In the genomic region with DNA sequence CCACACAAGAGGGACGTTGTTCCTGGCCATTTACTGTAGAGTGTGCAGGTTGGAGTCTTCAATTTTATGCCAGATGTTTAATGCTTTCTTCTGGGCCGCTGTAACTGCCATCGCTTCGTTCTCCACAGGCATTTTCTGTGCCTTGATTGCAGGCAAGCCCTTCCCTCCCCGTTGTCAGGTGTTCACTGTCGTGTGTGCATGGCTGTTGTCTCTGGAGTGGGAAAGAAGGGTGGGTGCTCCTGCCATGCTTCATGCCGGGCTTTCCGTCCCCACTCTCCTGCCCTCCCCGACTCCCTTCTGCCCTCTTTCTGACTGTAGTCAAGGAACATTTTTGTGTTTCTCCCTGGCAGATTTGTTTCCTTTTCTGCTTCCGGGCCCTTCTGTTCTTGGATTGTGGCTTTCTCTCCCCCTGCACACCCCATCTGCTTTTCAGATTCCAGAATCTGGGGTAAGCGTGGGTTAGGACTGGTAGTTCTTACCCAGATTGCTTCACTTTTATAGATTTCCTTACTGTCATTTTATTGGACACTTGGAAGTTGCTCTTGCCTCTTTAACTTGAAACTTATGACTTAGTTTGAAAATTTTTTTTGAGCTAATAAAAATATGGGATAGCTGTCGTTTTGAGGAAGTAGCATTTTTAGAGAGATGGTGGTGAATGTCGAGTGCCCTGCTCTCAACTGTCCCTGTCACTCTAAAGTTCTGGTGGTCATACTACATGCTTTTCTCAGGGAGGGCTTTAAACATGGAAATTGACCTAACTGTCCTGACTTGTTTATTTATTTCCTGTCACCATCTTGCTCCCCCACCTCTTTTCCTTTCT, we compare ENCODE assay signal across 19 cellular contexts. TPM values are rescaled to one million over a fixed set of nuclear protein-coding genes. Genes with fewer than 3 reads are reported as not detected.
DNase-seq lines count a peak whose midpoint lies in the region; ATAC-seq and TF ChIP-seq lines count a peak whose summit lies in the region.
"Had no signal": no experiment of that assay in that cellular context is flagged by ENCODE, and none has a peak within 500 bp of the region (broad histone marks: within the 10 kb centered on the region; RNA-seq: fewer than 3 reads in every experiment).

No MANE protein-coding gene starts in this region.

- H3K4me1 ChIP-seq in mucosa of descending colon (ENCODE audit: low read depth) = no peaks in the 10 kb centered on the region
- H3K4me1 ChIP-seq: A549, prostate gland had no signal

- no peak for TF ChIP-seq CTCF in GM20000 (IDR thresholded peaks at IDR 0.05; ENCODE audit: extremely low read depth, missing control alignments)
- no peak for TF ChIP-seq CTCF in mucosa of descending colon (IDR thresholded peaks at IDR 0.05)

- no peaks in the 10 kb centered on the region for H3K27me3 Mint-ChIP-seq in T-helper 2 cell treated with Interferon-gamma antibody and Interleukin-4, amounts not matched to agents 5 μg/mL and 100 μg/mL, for 36 hours (ENCODE audit: low read depth)
- H3K27me3 Mint-ChIP-seq in dendritic cell treated with granulocyte-macrophage colony-stimulating factor and Interleukin-4, amounts not matched to agents 40 ng/mL and 50 ng/mL, for 4 days = no peaks in the 10 kb centered on the region
- H3K27me3 Mint-ChIP-seq in stimulated activated memory B cell treated with anti-CD40 and anti-IgM and Interleukin-4, amounts not matched to agents 10 μg/mL and 1 μg/mL and 100 μg/mL, for 72 hours = no peaks in the 10 kb centered on the region
- H3K27me3 Mint-ChIP-seq: type B pancreatic cell had no signal

- intact Hi-C loops in dendritic cell treated with granulocyte-macrophage colony-stimulating factor and Interleukin-4, amounts not matched to agents 40 ng/mL and 50 ng/mL, for 4 days (cut with micrococcal nuclease) = no loop called here
- intact Hi-C loops in mucosa of descending colon (cut with DNase I, micrococcal nuclease) = no loop called here

- peaks cover 7% of the 10 kb centered on the region for H3K4me1 Mint-ChIP-seq in T-helper 2 cell treated with Interferon-gamma antibody and Interleukin-4, amounts not matched to agents 5 μg/mL and 100 μg/mL, for 36 hours (ENCODE audit: low read depth)
- H3K4me1 Mint-ChIP-seq in dendritic cell treated with granulocyte-macrophage colony-stimulating factor and Interleukin-4, amounts not matched to agents 40 ng/mL and 50 ng/mL, for 4 days (ENCODE audit: low read depth) = no peaks in the 10 kb centered on the region
- H3K4me1 Mint-ChIP-seq in stimulated activated memory B cell treated with anti-CD40 and anti-IgM and Interleukin-4, amounts not matched to agents 10 μg/mL and 1 μg/mL and 100 μg/mL, for 72 hours = peaks cover 15% of the 10 kb centered on the region

- no peak overlapping the region for H3K4me3 Mint-ChIP-seq in T-helper 2 cell treated with Interferon-gamma antibody and Interleukin-4, amounts not matched to agents 5 μg/mL and 100 μg/mL, for 36 hours
- peak overlapping the region; percentile 15 for H3K4me3 Mint-ChIP-seq in dendritic cell treated with granulocyte-macrophage colony-stimulating factor and Interleukin-4, amounts not matched to agents 40 ng/mL and 50 ng/mL, for 4 days
- no peak overlapping the region for H3K4me3 Mint-ChIP-seq in stimulated activated memory B cell treated with anti-CD40 and anti-IgM and Interleukin-4, amounts not matched to agents 10 μg/mL and 1 μg/mL and 100 μg/mL, for 72 hours
- H3K4me3 Mint-ChIP-seq: stimulated activated effector memory CD8-positive, alpha-beta T cell treated with anti-CD3 and anti-CD28 coated beads, Interleukin-12 subunit alpha, Interleukin-12 subunit beta, amount 100 ng/mL, for 72 hours; type B pancreatic cell had no signal

- H3K9me3 Mint-ChIP-seq in T-helper 2 cell treated with Interferon-gamma antibody and Interleukin-4, amounts not matched to agents 5 μg/mL and 100 μg/mL, for 36 hours = no peaks in the 10 kb centered on the region
- no peaks in the 10 kb centered on the region for H3K9me3 Mint-ChIP-seq in dendritic cell treated with granulocyte-macrophage colony-stimulating factor and Interleukin-4, amounts not matched to agents 40 ng/mL and 50 ng/mL, for 4 days
- H3K9me3 Mint-ChIP-seq in stimulated activated memory B cell treated with anti-CD40 and anti-IgM and Interleukin-4, amounts not matched to agents 10 μg/mL and 1 μg/mL and 100 μg/mL, for 72 hours = no peaks in the 10 kb centered on the region
- H3K9me3 Mint-ChIP-seq: stimulated activated effector memory CD8-positive, alpha-beta T cell treated with anti-CD3 and anti-CD28 coated beads, Interleukin-12 subunit alpha, Interleukin-12 subunit beta, amount 100 ng/mL, for 72 hours; type B pancreatic cell had no signal

- H3K36me3 Mint-ChIP-seq in T-helper 2 cell treated with Interferon-gamma antibody and Interleukin-4, amounts not matched to agents 5 μg/mL and 100 μg/mL, for 36 hours (ENCODE audit: low read depth) = peaks cover 34% of the 10 kb centered on the region
- peaks cover 41% of the 10 kb centered on the region for H3K36me3 Mint-ChIP-seq in dendritic cell treated with granulocyte-macrophage colony-stimulating factor and Interleukin-4, amounts not matched to agents 40 ng/mL and 50 ng/mL, for 4 days (ENCODE audit: low read depth)
- H3K36me3 Mint-ChIP-seq in stimulated activated memory B cell treated with anti-CD40 and anti-IgM and Interleukin-4, amounts not matched to agents 10 μg/mL and 1 μg/mL and 100 μg/mL, for 72 hours = peaks cover 32% of the 10 kb centered on the region

- DNase-seq in T-helper 2 cell treated with Interferon-gamma antibody and Interleukin-4, amounts not matched to agents 5 μg/mL and 100 μg/mL, for 36 hours (ENCODE audit: low spot score) = no peak
- DNase-seq in T-helper 2 cell (no peak), KBM-7 (peak; percentile 75), GM20000 (ENCODE audit: low spot score) (no peak), mucosa of descending colon (no peak), iPS-NIHi11 (ENCODE audit: low spot score) (no peak)
- DNase-seq: activated effector memory CD4-positive, alpha-beta T cell treated with anti-CD3 and anti-CD28 coated beads, Interleukin-2, amount 50 U/mL, for 16 hours; aorta; GDM1; NCI-H1048; NCI-H69; WERI-Rb-1 had no signal

- no peaks in the 10 kb centered on the region for H3K9me3 ChIP-seq in mucosa of descending colon
- H3K9me3 ChIP-seq: A549, prostate gland had no signal

- in situ Hi-C loops in KBM-7 (cut with MboI; ENCODE audit: low pct_unique_long_range_greater_than_20kb, low sequenced_read_pairs) = no loop called here

- no peak overlapping the region for H3K4me3 ChIP-seq in mucosa of descending colon
- H3K4me3 ChIP-seq: A549, prostate gland had no signal

- H3K36me3 ChIP-seq in mucosa of descending colon (ENCODE audit: low read depth) = no peaks in the 10 kb centered on the region

- H3K27ac Mint-ChIP-seq in T-helper 2 cell treated with Interferon-gamma antibody and Interleukin-4, amounts not matched to agents 5 μg/mL and 100 μg/mL, for 36 hours = peak overlapping the region; percentile 60
- H3K27ac Mint-ChIP-seq in dendritic cell treated with granulocyte-macrophage colony-stimulating factor and Interleukin-4, amounts not matched to agents 40 ng/mL and 50 ng/mL, for 4 days = peak overlapping the region; percentile 74
- peak overlapping the region; percentile 2 for H3K27ac Mint-ChIP-seq in stimulated activated memory B cell treated with anti-CD40 and anti-IgM and Interleukin-4, amounts not matched to agents 10 μg/mL and 1 μg/mL and 100 μg/mL, for 72 hours
- H3K27ac Mint-ChIP-seq: stimulated activated effector memory CD8-positive, alpha-beta T cell treated with anti-CD3 and anti-CD28 coated beads, Interleukin-12 subunit alpha, Interleukin-12 subunit beta, amount 100 ng/mL, for 72 hours; type B pancreatic cell had no signal

- no peak for ATAC-seq in stimulated activated memory B cell treated with anti-CD40 and anti-IgM and Interleukin-4, amounts not matched to agents 10 μg/mL and 1 μg/mL and 100 μg/mL, for 72 hours
- no peak for ATAC-seq in mucosa of descending colon
- ATAC-seq: A549; SK-N-SH treated with all-trans-retinoic acid at 6 μM for 48 hours; stimulated activated effector memory CD8-positive, alpha-beta T cell treated with anti-CD3 and anti-CD28 coated beads, Interleukin-12 subunit alpha, Interleukin-12 subunit beta, amount 100 ng/mL, for 72 hours had no signal

RNA-seq across cellular contexts. Expression of a gene that starts 15.8 kb away (rescaled TPM):
- 10 to 100 TPM; 22.6 to 33.6 (median 27.7) TPM for total RNA-seq in mucosa of descending colon

RNA-seq across cellular contexts. Expression of a gene that starts 59.1 kb away (rescaled TPM):
- 10 to 100 TPM; 33.7 to 36.7 (median 34.3) TPM for total RNA-seq in mucosa of descending colon

Comparison
In these comparisons a context has a peak if more than half of its experiments do, and no peak if none do; other contexts are left out.
1. H3K27ac Mint-ChIP-seq: peak in every context shown above with its lines; median percentile 74 in dendritic cell treated with granulocyte-macrophage colony-stimulating factor and Interleukin-4, amounts not matched to agents 40 ng/mL and 50 ng/mL, for 4 days; 60 in T-helper 2 cell treated with Interferon-gamma antibody and Interleukin-4, amounts not matched to agents 5 μg/mL and 100 μg/mL, for 36 hours; 2 in stimulated activated memory B cell treated with anti-CD40 and anti-IgM and Interleukin-4, amounts not matched to agents 10 μg/mL and 1 μg/mL and 100 μg/mL, for 72 hours.